Comparison of ENCODE assay signal across 28 cellular contexts in genomic region chr11:25244126-25244525, GRCh38.
"Had no signal": no experiment of that assay in that cellular context is flagged by ENCODE, and none has a peak within 500 bp of the region (broad histone marks: within the 10 kb centered on the region; RNA-seq: fewer than 3 reads in every experiment).

No MANE protein-coding gene starts in this region.

- H3K27me3 ChIP-seq: colonic mucosa, dorsolateral prefrontal cortex, esophagus muscularis mucosa, esophagus squamous epithelium, foreskin keratinocyte, gastrocnemius medialis, gastroesophageal sphincter, heart left ventricle, heart right ventricle had no signal

- ATAC-seq: effector memory CD8-positive, alpha-beta T cell; esophagus mucosa; foreskin keratinocyte; gastrocnemius medialis; gastroesophageal sphincter; heart left ventricle; heart right ventricle had no signal

- H3K4me3 ChIP-seq: colonic mucosa, coronary artery, dorsolateral prefrontal cortex, esophagus muscularis mucosa, esophagus squamous epithelium, gastrocnemius medialis, gastroesophageal sphincter, heart left ventricle, heart right ventricle had no signal

- H3K36me3 ChIP-seq: colonic mucosa, esophagus muscularis mucosa, esophagus squamous epithelium, gastrocnemius medialis, gastroesophageal sphincter, heart left ventricle, heart right ventricle had no signal

- FAIRE-seq: colon, endometrium, endothelial cell of umbilical vein had no signal

- H3K4me3 Mint-ChIP-seq: dendritic cell treated with granulocyte-macrophage colony-stimulating factor and Interleukin-4, amounts not matched to agents 40 ng/mL and 50 ng/mL, for 4 days; effector memory CD8-positive, alpha-beta T cell; endodermal cell had no signal

- H3K4me1 Mint-ChIP-seq: endodermal cell had no signal

- H3K27ac Mint-ChIP-seq: dendritic cell treated with granulocyte-macrophage colony-stimulating factor and Interleukin-4, amounts not matched to agents 40 ng/mL and 50 ng/mL, for 4 days; effector memory CD8-positive, alpha-beta T cell; endodermal cell had no signal

- H3K27me3 Mint-ChIP-seq: dendritic cell treated with granulocyte-macrophage colony-stimulating factor and Interleukin-4, amounts not matched to agents 40 ng/mL and 50 ng/mL, for 4 days; effector memory CD8-positive, alpha-beta T cell had no signal

- H3K4me1 ChIP-seq: colonic mucosa, esophagus muscularis mucosa, esophagus squamous epithelium, foreskin keratinocyte, gastrocnemius medialis, gastroesophageal sphincter, heart left ventricle, heart right ventricle had no signal

- DNase-seq: colonic mucosa; cortex of kidney; dermis blood vessel endothelial cell; dorsolateral prefrontal cortex; effector CD4-positive, alpha-beta T cell; effector CD8-positive, alpha-beta T cell; effector memory CD4-positive, alpha-beta T cell; effector memory CD8-positive, alpha-beta T cell; endodermal cell; erythroblast; esophagus squamous epithelium; foreskin fibroblast; foreskin keratinocyte; foreskin melanocyte; gastrocnemius medialis; glutamatergic neuron; head of caudate nucleus; heart left ventricle; heart right ventricle had no signal

- H3K27ac ChIP-seq: colonic mucosa, coronary artery, dorsolateral prefrontal cortex, epithelial cell of prostate, esophagus muscularis mucosa, esophagus squamous epithelium, foreskin keratinocyte, gastrocnemius medialis, gastroesophageal sphincter, heart left ventricle, heart right ventricle had no signal

- H3K9me3 ChIP-seq: colonic mucosa, esophagus muscularis mucosa, esophagus squamous epithelium, gastrocnemius medialis had no signal
